10 cellular contexts compared by ENCODE assay signal in the genomic region with DNA sequence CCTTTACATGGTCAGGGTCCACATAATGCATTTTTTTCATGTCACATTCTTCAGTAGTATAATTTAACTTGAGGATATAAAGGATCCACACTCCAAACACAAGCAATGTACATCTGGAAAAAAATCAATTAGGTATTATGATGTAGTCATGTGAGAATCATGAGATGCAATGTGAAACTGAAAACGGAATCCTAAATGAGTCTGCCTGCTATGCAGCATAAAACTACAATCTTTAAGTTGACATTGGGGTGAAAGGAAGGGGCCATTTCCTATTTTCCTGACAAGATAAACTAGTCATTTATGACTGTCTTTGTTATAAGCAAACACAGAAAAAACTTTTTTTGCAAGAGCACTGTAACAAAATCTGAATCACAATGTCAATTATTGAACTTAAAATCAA. TPM values are rescaled to one million over a fixed set of nuclear protein-coding genes. Genes with fewer than 3 reads are reported as not detected.
A peak's percentile ranks its signal among the peaks of the same experiment; 100 is the strongest.
DNase-seq lines count a peak whose midpoint lies in the region; ATAC-seq and TF ChIP-seq lines count a peak whose summit lies in the region.
"Had no signal": no experiment of that assay in that cellular context is flagged by ENCODE, and none has a peak within 500 bp of the region (broad histone marks: within the 10 kb centered on the region; RNA-seq: fewer than 3 reads in every experiment).

No MANE protein-coding gene starts in this region.

- H3K4me3 Mint-ChIP-seq in activated B cell treated with CpG ODN at 0.5 μM for 24 hours = peak overlapping the region; percentile 30
- H3K4me3 Mint-ChIP-seq in natural killer cell treated with Interleukin-12 subunit alpha and Interleukin-12 subunit beta and Interleukin-15 and Interleukin-18, amount 100 ng/mL, for 72 hours = peak overlapping the region; percentile 82

- H3K27ac Mint-ChIP-seq in activated B cell treated with CpG ODN at 0.5 μM for 24 hours = peak overlapping the region; percentile 80
- peak overlapping the region; percentile 87 for H3K27ac Mint-ChIP-seq in natural killer cell treated with Interleukin-12 subunit alpha and Interleukin-12 subunit beta and Interleukin-15 and Interleukin-18, amount 100 ng/mL, for 72 hours
- H3K27ac Mint-ChIP-seq: progenitor cell of endocrine pancreas had no signal

- DNase-seq in activated CD4-positive, CD25-positive, alpha-beta regulatory T cell (lab: John Stamatoyannopoulos, UW) = no peak
- DNase-seq in activated B cell treated with CpG ODN at 0.5 μM for 24 hours = no peak
- DNase-seq in natural killer cell treated with Interleukin-12 subunit alpha and Interleukin-12 subunit beta and Interleukin-15 and Interleukin-18, amount 100 ng/mL, for 72 hours (ENCODE audit: low spot score) = no peak
- no peak for DNase-seq in dedifferentiated amniotic fluid mesenchymal stem cell (ENCODE audit: extremely low spot score)
- DNase-seq in NCI-H187 treated with DMSO at 0.1 percent for 48 hours (lab: John Stamatoyannopoulos, UW) = no peak
- DNase-seq: 8988T had no signal

- intact Hi-C loops in activated B cell treated with CpG ODN at 0.5 μM for 24 hours (cut with micrococcal nuclease) = loop anchor here (1.0 kb wide), 1 partner anchor 8 kb away; no protein-coding TSS in a partner anchor

- H3K27me3 Mint-ChIP-seq in activated B cell treated with CpG ODN at 0.5 μM for 24 hours = no peaks in the 10 kb centered on the region
- no peaks in the 10 kb centered on the region for H3K27me3 Mint-ChIP-seq in natural killer cell treated with Interleukin-12 subunit alpha and Interleukin-12 subunit beta and Interleukin-15 and Interleukin-18, amount 100 ng/mL, for 72 hours
- H3K27me3 Mint-ChIP-seq: progenitor cell of endocrine pancreas had no signal

- H3K36me3 Mint-ChIP-seq in activated B cell treated with CpG ODN at 0.5 μM for 24 hours (ENCODE audit: low read depth) = peaks cover 70% of the 10 kb centered on the region
- H3K36me3 Mint-ChIP-seq in natural killer cell treated with Interleukin-12 subunit alpha and Interleukin-12 subunit beta and Interleukin-15 and Interleukin-18, amount 100 ng/mL, for 72 hours = peaks cover 16% of the 10 kb centered on the region

- H3K9me3 Mint-ChIP-seq in activated B cell treated with CpG ODN at 0.5 μM for 24 hours = peaks cover 1% of the 10 kb centered on the region
- H3K9me3 Mint-ChIP-seq in natural killer cell treated with Interleukin-12 subunit alpha and Interleukin-12 subunit beta and Interleukin-15 and Interleukin-18, amount 100 ng/mL, for 72 hours = no peaks in the 10 kb centered on the region

- no peak for TF ChIP-seq CTCF in activated B cell treated with CpG ODN at 0.5 μM for 24 hours (IDR thresholded peaks at IDR 0.05)

- peak; percentile 60 to 63 for ATAC-seq in activated CD4-positive, CD25-positive, alpha-beta regulatory T cell treated with anti-CD3 and anti-CD28 coated beads, Interleukin-2, amount 50 U/mL, for 24 hours
- ATAC-seq in HG02798 (IDR thresholded peaks at IDR 0.05; ENCODE audit: poor library complexity, unreplicated experiment) = peak; percentile 49
- ATAC-seq in activated B cell treated with CpG ODN at 0.5 μM for 24 hours (ENCODE audit: low read depth) = peak; percentile 59
- peak; percentile 68 to 71 for ATAC-seq in natural killer cell treated with Interleukin-12 subunit alpha and Interleukin-12 subunit beta and Interleukin-15 and Interleukin-18, amount 100 ng/mL, for 72 hours
- ATAC-seq in GM21447 (IDR thresholded peaks at IDR 0.05; ENCODE audit: unreplicated experiment) = no peak

- POLR2A ChIA-PET in activated B cell treated with CpG ODN at 0.5 μM for 24 hours (lab: Charles Lee) = interaction anchor here (0.7 to 1.6 kb wide), 4 partner anchors 8 to 133 kb away, joined by 3 to 7 read pairs (median 3); no protein-coding TSS in a partner anchor

- peaks cover 66% of the 10 kb centered on the region for H3K4me1 Mint-ChIP-seq in activated B cell treated with CpG ODN at 0.5 μM for 24 hours
- peaks cover 50 to 70% of the 10 kb centered on the region in 2 donors for H3K4me1 Mint-ChIP-seq in natural killer cell treated with Interleukin-12 subunit alpha and Interleukin-12 subunit beta and Interleukin-15 and Interleukin-18, amount 100 ng/mL, for 72 hours (ENCODE audit: low read depth in 2 of 2)

- CTCF ChIA-PET in activated B cell treated with CpG ODN at 0.5 μM for 24 hours (lab: Charles Lee) = interaction anchor here (0.7 to 1.7 kb wide), 4 partner anchors 28 to 237 kb away, joined by 3 to 5 read pairs (median 4); no protein-coding TSS in a partner anchor

RNA-seq across cellular contexts. Expression of a gene that starts 27.6 kb away (rescaled TPM):
- total RNA-seq in activated B cell treated with CpG ODN at 0.5 μM for 24 hours = 56.4 and 70.7 TPM in 2 replicates
- total RNA-seq in natural killer cell treated with Interleukin-12 subunit alpha and Interleukin-12 subunit beta and Interleukin-15 and Interleukin-18, amount 100 ng/mL, for 72 hours = 10 to 100 TPM; 28.9 to 31.8 TPM
